Comparison of ENCODE assay signal across 12 cellular contexts in genomic region chr6:139588734-139589418, GRCh38.
A peak's percentile ranks its signal among the peaks of the same experiment; 100 is the strongest.
DNase-seq lines count a peak whose midpoint lies in the region; ATAC-seq and TF ChIP-seq lines count a peak whose summit lies in the region.
"Had no signal": no experiment of that assay in that cellular context is flagged by ENCODE, and none has a peak within 500 bp of the region (broad histone marks: within the 10 kb centered on the region; RNA-seq: fewer than 3 reads in every experiment).

No MANE protein-coding gene starts in this region.

- no peak overlapping the region for H3K4me3 ChIP-seq in mesodermal cell (ENCODE audit: extremely low read depth, insufficient read depth, low read length, poor library complexity, severe bottlenecking)
- H3K4me3 ChIP-seq: BLaER1 had no signal

- peaks cover 37% of the 10 kb centered on the region for H3K4me1 ChIP-seq in mesodermal cell (ENCODE audit: control insufficient read depth, insufficient read depth, low read length, poor library complexity, severe bottlenecking)
- H3K4me1 ChIP-seq: BLaER1 had no signal

- TF ChIP-seq CTCF in 22Rv1 (IDR thresholded peaks at IDR 0.05) (no peak), brain (conservative IDR thresholded peaks at IDR 0.05) (no peak)

- no peaks in the 10 kb centered on the region for H3K27me3 Mint-ChIP-seq in brain
- peaks cover 1 to 5% (median 3%) of the 10 kb centered on the region in 3 donors for H3K27me3 Mint-ChIP-seq in immature natural killer cell (ENCODE audit: low read depth in 3 of 3)

- H3K27ac ChIP-seq in 22Rv1 = peak overlapping the region; percentile 99
- peak overlapping the region; percentile 90 for H3K27ac ChIP-seq in mesodermal cell (ENCODE audit: low read depth, low read length, severe bottlenecking)
- H3K27ac ChIP-seq: BLaER1, RWPE1 had no signal

- H3K36me3 Mint-ChIP-seq in brain (no peaks in the 10 kb centered on the region), immature natural killer cell (no peaks in the 10 kb centered on the region)

- H3K4me3 Mint-ChIP-seq in brain (peak overlapping the region in 1 of 5 experiments; percentile 1), immature natural killer cell (no peak overlapping the region)

- peak; percentile 67 for DNase-seq in M059J (ENCODE audit: low read depth)
- no peak for DNase-seq in immature natural killer cell
- DNase-seq in cortex of kidney (lab: John Stamatoyannopoulos, UW) = no peak
- DNase-seq: GOT3, midbrain had no signal

- H3K4me1 Mint-ChIP-seq in brain (peaks cover 49% of the 10 kb centered on the region), immature natural killer cell (peaks cover 0 to 4% of the 10 kb centered on the region in 2 donors)

- no peaks in the 10 kb centered on the region for H3K9me3 ChIP-seq in mesodermal cell (ENCODE audit: control insufficient read depth, low read length)
- H3K9me3 ChIP-seq: BLaER1 had no signal

- H3K36me3 ChIP-seq in mesodermal cell (ENCODE audit: control insufficient read depth, insufficient read depth, low read length) = no peaks in the 10 kb centered on the region
- H3K36me3 ChIP-seq: BLaER1 had no signal

- 80% methylated on average over 1 of the region's 3 CpGs; no CpG with 5 or more reads in 1 of the 2 experiments for WGBS in mesodermal cell (ENCODE audit: insufficient coverage in 2 of 2), 2 experiments

- ATAC-seq in GM19328 (IDR thresholded peaks at IDR 0.05; ENCODE audit: unreplicated experiment) = no peak
- ATAC-seq in HG03039 (IDR thresholded peaks at IDR 0.05; ENCODE audit: unreplicated experiment) = no peak

- H3K27ac Mint-ChIP-seq in brain (peak overlapping the region in 4 of 5 experiments; percentile 5 to 87 (median 56)), immature natural killer cell (no peak overlapping the region)

- H3K9me3 Mint-ChIP-seq in brain (no peaks in the 10 kb centered on the region), immature natural killer cell (no peaks in the 10 kb centered on the region)

Comparison
In these comparisons a context has a peak if more than half of its experiments do, and no peak if none do; other contexts are left out.
1. H3K27ac Mint-ChIP-seq: peak in brain (4 of 5); none in immature natural killer cell (0 of 6).